ENCODE assay signal across 16 cellular contexts in genomic region chr6:142848969-142849368, GRCh38.
A peak's percentile ranks its signal among the peaks of the same experiment; 100 is the strongest.
DNase-seq lines count a peak whose midpoint lies in the region; ATAC-seq lines count a peak whose summit lies in the region.
"Had no signal": no experiment of that assay in that cellular context is flagged by ENCODE, and none has a peak within 500 bp of the region (broad histone marks: within the 10 kb centered on the region; RNA-seq: fewer than 3 reads in every experiment).

No MANE protein-coding gene starts in this region.

- H3K4me1 Mint-ChIP-seq in activated T-cell treated with anti-CD3 and anti-CD28 coated beads, Interleukin-2, amount 50 U/mL, for 72 hours (ENCODE audit: low read depth), result peaks cover 99% of the 10 kb centered on the region
- H3K4me1 Mint-ChIP-seq in activated naive CD8-positive, alpha-beta T cell treated with anti-CD3 and anti-CD28 coated beads, Interleukin-2, amount 50 U/mL, for 24 hours, result peaks cover 98% of the 10 kb centered on the region
- H3K4me1 Mint-ChIP-seq in stimulated activated effector memory CD8-positive, alpha-beta T cell treated with anti-CD3 and anti-CD28 coated beads, Interleukin-12 subunit alpha, Interleukin-12 subunit beta, amount 100 ng/mL, for 72 hours, result peaks cover 95% of the 10 kb centered on the region

- H3K4me3 Mint-ChIP-seq in activated T-cell treated with anti-CD3 and anti-CD28 coated beads, Interleukin-2, amount 50 U/mL, for 72 hours, result peak overlapping the region in 1 of 2 donors; percentile 46
- H3K4me3 Mint-ChIP-seq in activated naive CD8-positive, alpha-beta T cell treated with anti-CD3 and anti-CD28 coated beads, Interleukin-2, amount 50 U/mL, for 24 hours, result peak overlapping the region; percentile 6
- peak overlapping the region; percentile 1 for H3K4me3 Mint-ChIP-seq in stimulated activated effector memory CD8-positive, alpha-beta T cell treated with anti-CD3 and anti-CD28 coated beads, Interleukin-12 subunit alpha, Interleukin-12 subunit beta, amount 100 ng/mL, for 72 hours

- no peaks in the 10 kb centered on the region for H3K9me3 Mint-ChIP-seq in activated T-cell treated with anti-CD3 and anti-CD28 coated beads, Interleukin-2, amount 50 U/mL, for 72 hours
- no peaks in the 10 kb centered on the region for H3K9me3 Mint-ChIP-seq in activated naive CD8-positive, alpha-beta T cell treated with anti-CD3 and anti-CD28 coated beads, Interleukin-2, amount 50 U/mL, for 24 hours
- H3K9me3 Mint-ChIP-seq in stimulated activated effector memory CD8-positive, alpha-beta T cell treated with anti-CD3 and anti-CD28 coated beads, Interleukin-12 subunit alpha, Interleukin-12 subunit beta, amount 100 ng/mL, for 72 hours, result no peaks in the 10 kb centered on the region

- no peaks in the 10 kb centered on the region for H3K27me3 Mint-ChIP-seq in activated T-cell treated with anti-CD3 and anti-CD28 coated beads, Interleukin-2, amount 50 U/mL, for 72 hours (ENCODE audit: low read depth)
- no peaks in the 10 kb centered on the region for H3K27me3 Mint-ChIP-seq in activated naive CD8-positive, alpha-beta T cell treated with anti-CD3 and anti-CD28 coated beads, Interleukin-2, amount 50 U/mL, for 24 hours

- no peak for ATAC-seq in activated T-cell treated with anti-CD3 and anti-CD28 coated beads, Interleukin-2, amount 50 U/mL, for 72 hours (replicated peaks in 1 of 2)
- no peak for ATAC-seq in activated naive CD8-positive, alpha-beta T cell treated with anti-CD3 and anti-CD28 coated beads, Interleukin-2, amount 50 U/mL, for 24 hours
- no peak for ATAC-seq in stimulated activated effector memory CD8-positive, alpha-beta T cell treated with anti-CD3 and anti-CD28 coated beads, Interleukin-12 subunit alpha, Interleukin-12 subunit beta, amount 100 ng/mL, for 72 hours
- ATAC-seq in HG03457 (IDR thresholded peaks at IDR 0.05; ENCODE audit: unreplicated experiment), result no peak
- no peak for ATAC-seq in GM19463 (IDR thresholded peaks at IDR 0.05; ENCODE audit: unreplicated experiment)
- ATAC-seq: gastroesophageal sphincter had no signal

- H3K27ac Mint-ChIP-seq in activated T-cell treated with anti-CD3 and anti-CD28 coated beads, Interleukin-2, amount 50 U/mL, for 72 hours, result peak overlapping the region; percentile 83
- H3K27ac Mint-ChIP-seq in activated naive CD8-positive, alpha-beta T cell treated with anti-CD3 and anti-CD28 coated beads, Interleukin-2, amount 50 U/mL, for 24 hours, result peak overlapping the region; percentile 68
- H3K27ac Mint-ChIP-seq in stimulated activated effector memory CD8-positive, alpha-beta T cell treated with anti-CD3 and anti-CD28 coated beads, Interleukin-12 subunit alpha, Interleukin-12 subunit beta, amount 100 ng/mL, for 72 hours, result peak overlapping the region; percentile 60

- no peak for DNase-seq in activated T-cell treated with anti-CD3 and anti-CD28 coated beads, Interleukin-2, amount 50 U/mL, for 72 hours
- DNase-seq in activated T-cell treated with anti-CD3 and anti-CD28 coated beads for 4 hours (no peak), NAMALWA (ENCODE audit: low spot score) (peak; percentile 34), NCI-H2029 treated with DMSO at 0.1 percent for 48 hours (lab: John Stamatoyannopoulos, UW) (no peak)
- no peak for DNase-seq in activated naive CD8-positive, alpha-beta T cell treated with anti-CD3 and anti-CD28 coated beads, Interleukin-2, amount 50 U/mL, for 24 hours
- no peak for DNase-seq in stimulated activated effector memory CD8-positive, alpha-beta T cell treated with anti-CD3 and anti-CD28 coated beads, Interleukin-12 subunit alpha, Interleukin-12 subunit beta, amount 100 ng/mL, for 72 hours (ENCODE audit: low spot score in 2 of 2)
- DNase-seq: activated CD4-positive, CD25-positive, alpha-beta regulatory T cell treated with anti-CD3 and anti-CD28 coated beads, Interleukin-2, amount 50 U/mL, for 72 hours; Caco-2; cortex of kidney; KBM-7; NCI-H1092 treated with DMSO at 0.1 percent for 48 hours; stimulated activated naive CD4-positive, alpha-beta T cell treated with Interleukin-2 at 50 U/mL for 16 hours; T-helper 2 cell had no signal

- H3K36me3 Mint-ChIP-seq in activated T-cell treated with anti-CD3 and anti-CD28 coated beads, Interleukin-2, amount 50 U/mL, for 72 hours (ENCODE audit: insufficient read depth in 2 of 2), result peaks cover 0 to 2% of the 10 kb centered on the region in 2 donors
- H3K36me3 Mint-ChIP-seq in activated naive CD8-positive, alpha-beta T cell treated with anti-CD3 and anti-CD28 coated beads, Interleukin-2, amount 50 U/mL, for 24 hours (ENCODE audit: low read depth), result peaks cover 5% of the 10 kb centered on the region
- H3K36me3 Mint-ChIP-seq in stimulated activated effector memory CD8-positive, alpha-beta T cell treated with anti-CD3 and anti-CD28 coated beads, Interleukin-12 subunit alpha, Interleukin-12 subunit beta, amount 100 ng/mL, for 72 hours, result no peaks in the 10 kb centered on the region
